10 cellular contexts compared by ENCODE assay signal in genomic region chr1:65422241-65423203, GRCh38. TPM values are rescaled to one million over a fixed set of nuclear protein-coding genes. Genes with fewer than 3 reads are reported as not detected.
DNase-seq lines count a peak whose midpoint lies in the region; ATAC-seq and TF ChIP-seq lines count a peak whose summit lies in the region.
"Had no signal": no experiment of that assay in that cellular context is flagged by ENCODE, and none has a peak within 500 bp of the region (broad histone marks: within the 10 kb centered on the region; RNA-seq: fewer than 3 reads in every experiment).

No MANE protein-coding gene starts in this region.

- H3K36me3 Mint-ChIP-seq in activated T-helper 2 cell treated with anti-CD3 and anti-CD28 coated beads, Interferon-gamma antibody, Interleukin-2, Interleukin-4, amounts not matched to agents 10 μg/mL and 5 μg/mL and 100 μg/mL, durations not matched to agents 14 hours and 24 hours and 36 hours (ENCODE audit: low read depth) = peaks cover 32% of the 10 kb centered on the region

- peak; percentile 78 for DNase-seq in AG10803 (ENCODE audit: low read depth)
- peak; percentile 24 for DNase-seq in cerebellum (ENCODE audit: low spot score)
- peak; percentile 36 to 60 for DNase-seq in lung microvascular endothelial cell (ENCODE audit: low read depth in 2 of 2)
- no peak for DNase-seq in activated T-helper 2 cell treated with anti-CD3 and anti-CD28 coated beads, Interferon-gamma antibody, Interleukin-2, Interleukin-4, amounts not matched to agents 10 μg/mL and 5 μg/mL and 100 μg/mL, durations not matched to agents 14 hours and 24 hours and 36 hours (ENCODE audit: low spot score)
- DNase-seq in anterior cingulate cortex (lab: John Stamatoyannopoulos, UW) = no peak
- DNase-seq in activated effector memory CD4-positive, alpha-beta T cell treated with Interleukin-2 at 50 U/mL for 16 hours = no peak
- DNase-seq: SHP77 had no signal

- peak overlapping the region; percentile 95 for H3K4me2 ChIP-seq in Loucy (ENCODE audit: low read depth, low read length, poor library complexity, severe bottlenecking)

- peaks cover 17% of the 10 kb centered on the region for H4K20me1 ChIP-seq in Loucy (ENCODE audit: insufficient read depth, low read length, poor library complexity, severe bottlenecking)

- H3F3A ChIP-seq in Loucy (ENCODE audit: low read depth) = no peaks in the 10 kb centered on the region

- no peaks in the 10 kb centered on the region for H3K9me2 ChIP-seq in Loucy (replicated peaks; ENCODE audit: low read depth, low read length)

- no peak for ATAC-seq in GM21367 (IDR thresholded peaks at IDR 0.05; ENCODE audit: unreplicated experiment)

- H3K4me1 Mint-ChIP-seq in activated T-helper 2 cell treated with anti-CD3 and anti-CD28 coated beads, Interferon-gamma antibody, Interleukin-2, Interleukin-4, amounts not matched to agents 10 μg/mL and 5 μg/mL and 100 μg/mL, durations not matched to agents 14 hours and 24 hours and 36 hours (ENCODE audit: low read depth) = peaks cover 16% of the 10 kb centered on the region

- no peak overlapping the region for H2AFZ ChIP-seq in Loucy (ENCODE audit: low read length)

- TF ChIP-seq CTCF in AG10803 (conservative IDR thresholded peaks at IDR 0.05; ENCODE audit: low read length) (no peak; the same call in 1 of the 2 replicates), Loucy (conservative IDR thresholded peaks at IDR 0.05; ENCODE audit: low read length) (0 out of 2 replicates have a peak, but pooled peaks have one; percentile 12)

- H3K27me3 Mint-ChIP-seq in activated T-helper 2 cell treated with anti-CD3 and anti-CD28 coated beads, Interferon-gamma antibody, Interleukin-2, Interleukin-4, amounts not matched to agents 10 μg/mL and 5 μg/mL and 100 μg/mL, durations not matched to agents 14 hours and 24 hours and 36 hours (ENCODE audit: low read depth) = peaks cover 5% of the 10 kb centered on the region

- H3K27ac Mint-ChIP-seq in activated T-helper 2 cell treated with anti-CD3 and anti-CD28 coated beads, Interferon-gamma antibody, Interleukin-2, Interleukin-4, amounts not matched to agents 10 μg/mL and 5 μg/mL and 100 μg/mL, durations not matched to agents 14 hours and 24 hours and 36 hours = no peak overlapping the region
- H3K27ac Mint-ChIP-seq: activated T-helper 1 cell treated with anti-CD3 and anti-CD28 coated beads, Interleukin-12 subunit alpha, Interleukin-12 subunit beta, Interleukin-2, Interleukin-4 antibody, amounts not matched to agents 30 ng/mL and 10 ng/mL and 1 ng/mL, durations not matched to agents 14 hours and 24 hours and 36 hours had no signal

- intact Hi-C loops in activated T-helper 2 cell treated with anti-CD3 and anti-CD28 coated beads, Interferon-gamma antibody, Interleukin-2, Interleukin-4, amounts not matched to agents 10 μg/mL and 5 μg/mL and 100 μg/mL, durations not matched to agents 14 hours and 24 hours and 36 hours (cut with micrococcal nuclease) = loop anchor here (5.0 kb wide), 3 partner anchors 170 to 1510 kb away; partner anchors contain the start of gene JAK1

- peaks cover 46% of the 10 kb centered on the region for H3K79me2 ChIP-seq in Loucy (ENCODE audit: insufficient read depth, low read length)

- H3K4me1 ChIP-seq in Loucy (ENCODE audit: insufficient read depth, low read length, poor library complexity, severe bottlenecking) = peaks cover 57% of the 10 kb centered on the region

- H3K9me3 Mint-ChIP-seq in activated T-helper 2 cell treated with anti-CD3 and anti-CD28 coated beads, Interferon-gamma antibody, Interleukin-2, Interleukin-4, amounts not matched to agents 10 μg/mL and 5 μg/mL and 100 μg/mL, durations not matched to agents 14 hours and 24 hours and 36 hours = no peaks in the 10 kb centered on the region
- H3K9me3 Mint-ChIP-seq: activated T-helper 1 cell treated with anti-CD3 and anti-CD28 coated beads, Interleukin-12 subunit alpha, Interleukin-12 subunit beta, Interleukin-2, Interleukin-4 antibody, amounts not matched to agents 30 ng/mL and 10 ng/mL and 1 ng/mL, durations not matched to agents 14 hours and 24 hours and 36 hours had no signal

- H3K4me3 ChIP-seq in AG10803 (ENCODE audit: low read length) (peak overlapping the region; percentile 84), Loucy (ENCODE audit: low read length, poor library complexity, severe bottlenecking) (peak overlapping the region; percentile 95)

- H3K4me3 Mint-ChIP-seq in activated T-helper 2 cell treated with anti-CD3 and anti-CD28 coated beads, Interferon-gamma antibody, Interleukin-2, Interleukin-4, amounts not matched to agents 10 μg/mL and 5 μg/mL and 100 μg/mL, durations not matched to agents 14 hours and 24 hours and 36 hours (ENCODE audit: low read depth) = no peak overlapping the region
- H3K4me3 Mint-ChIP-seq: activated T-helper 1 cell treated with anti-CD3 and anti-CD28 coated beads, Interleukin-12 subunit alpha, Interleukin-12 subunit beta, Interleukin-2, Interleukin-4 antibody, amounts not matched to agents 30 ng/mL and 10 ng/mL and 1 ng/mL, durations not matched to agents 14 hours and 24 hours and 36 hours had no signal

- H3K9ac ChIP-seq in Loucy (ENCODE audit: low read depth, low read length, poor library complexity, severe bottlenecking) = peak overlapping the region; percentile 97

- no peaks in the 10 kb centered on the region for H3K27me3 ChIP-seq in Loucy (ENCODE audit: insufficient read depth, low read length, poor library complexity, severe bottlenecking)

- H3K36me3 ChIP-seq in Loucy (ENCODE audit: insufficient read depth, low read length) = peaks cover 12% of the 10 kb centered on the region; the same call in 1 of the 2 replicates

- no peaks in the 10 kb centered on the region for H3K9me3 ChIP-seq in Loucy (ENCODE audit: insufficient read depth, low read depth, low read length)

RNA-seq across cellular contexts. Expression of gene LEPR, which starts 2.1 kb away (rescaled TPM):
- total RNA-seq in cerebellum (13.2 TPM), lung microvascular endothelial cell (24.8 and 34.3 TPM in 2 replicates)
- total RNA-seq in activated T-helper 2 cell treated with anti-CD3 and anti-CD28 coated beads, Interferon-gamma antibody, Interleukin-2, Interleukin-4, amounts not matched to agents 10 μg/mL and 5 μg/mL and 100 μg/mL, durations not matched to agents 14 hours and 24 hours and 36 hours = 2.0 and 2.4 TPM in 2 replicates

RNA-seq across cellular contexts. Expression of gene LEPROT, which starts 2.1 kb away (rescaled TPM):
- total RNA-seq in cerebellum (46.9 TPM), lung microvascular endothelial cell (44.7 and 57.3 TPM in 2 replicates)
- total RNA-seq in activated T-helper 2 cell treated with anti-CD3 and anti-CD28 coated beads, Interferon-gamma antibody, Interleukin-2, Interleukin-4, amounts not matched to agents 10 μg/mL and 5 μg/mL and 100 μg/mL, durations not matched to agents 14 hours and 24 hours and 36 hours = 20.9 and 22.6 TPM in 2 replicates

Comparison
In these comparisons a context has a peak if more than half of its experiments do, and no peak if none do; other contexts are left out.
1. DNase-seq: peak in AG10803 (single experiment), cerebellum (single experiment) and lung microvascular endothelial cell (2 of 2); none in activated T-helper 2 cell treated with anti-CD3 and anti-CD28 coated beads, Interferon-gamma antibody, Interleukin-2, Interleukin-4, amounts not matched to agents 10 μg/mL and 5 μg/mL and 100 μg/mL, durations not matched to agents 14 hours and 24 hours and 36 hours (single experiment), anterior cingulate cortex (0 of 58) and activated effector memory CD4-positive, alpha-beta T cell treated with Interleukin-2 at 50 U/mL for 16 hours (single experiment).